Comparison of ENCODE assay signal across 13 cellular contexts in genomic region chr1:113786055-113786454, GRCh38. TPM values are rescaled to one million over a fixed set of nuclear protein-coding genes. Genes with fewer than 3 reads are reported as not detected.
DNase-seq lines count a peak whose midpoint lies in the region; ATAC-seq and TF ChIP-seq lines count a peak whose summit lies in the region.
"Had no signal": no experiment of that assay in that cellular context is flagged by ENCODE, and none has a peak within 500 bp of the region (broad histone marks: within the 10 kb centered on the region; RNA-seq: fewer than 3 reads in every experiment).

No MANE protein-coding gene starts in this region.

- H3K9me3 ChIP-seq in CD4-positive, alpha-beta T cell (ENCODE audit: control insufficient read depth, low read length) = no peaks in the 10 kb centered on the region
- no peaks in the 10 kb centered on the region for H3K9me3 ChIP-seq in HEK293 (ENCODE audit: control insufficient read depth, insufficient read depth, low read depth, low read length)
- H3K9me3 ChIP-seq in sigmoid colon = no peaks in the 10 kb centered on the region

- no peak for TF ChIP-seq EP300 in sigmoid colon (IDR thresholded peaks at IDR 0.05)

- no peak for TF ChIP-seq POLR2A in sigmoid colon (IDR thresholded peaks at IDR 0.05)

- H3K4me3 ChIP-seq in HEK293 (ENCODE audit: low read depth, low read length) = no peak overlapping the region
- no peak overlapping the region for H3K4me3 ChIP-seq in sigmoid colon

- DNase-seq in CD4-positive, alpha-beta T cell = no peak
- DNase-seq in left lobe of liver (ENCODE audit: low spot score) (no peak), sigmoid colon (no peak), HPDE6-E6E7 (ENCODE audit: extremely low spot score) (no peak), ecto neural progenitor cell (ENCODE audit: low spot score) (no peak), NCI-H2196 treated with DMSO at 0.1 percent for 48 hours (lab: John Stamatoyannopoulos, UW; ENCODE audit: unreplicated experiment) (no peak)
- DNase-seq: anterior cingulate cortex; effector CD8-positive, alpha-beta T cell; head of caudate nucleus; mesendoderm had no signal

- 36 to 73% methylated on average over 1 of the region's 1 CpG for WGBS in sigmoid colon, 2 donors

- H3K4me1 ChIP-seq in HEK293 (ENCODE audit: control insufficient read depth, insufficient read depth, low read length) = peaks cover 2% of the 10 kb centered on the region
- H3K4me1 ChIP-seq in sigmoid colon = peaks cover 0 to 58% (median 43%) of the 10 kb centered on the region in 4 donors

- peaks cover 56% of the 10 kb centered on the region for H3K4me1 Mint-ChIP-seq in CD4-positive, alpha-beta T cell (ENCODE audit: low read depth)

- no peak overlapping the region for H3K4me3 Mint-ChIP-seq in CD4-positive, alpha-beta T cell
- H3K4me3 Mint-ChIP-seq: CD14-positive monocyte had no signal

- no peak for ATAC-seq in CD4-positive, alpha-beta T cell (ENCODE audit: poor library complexity)
- ATAC-seq in SK-N-SH treated with all-trans-retinoic acid at 6 μM for 48 hours = peak; percentile 60
- peak; percentile 90 for ATAC-seq in left lobe of liver

- no peak for TF ChIP-seq CTCF in CD4-positive, alpha-beta T cell (IDR thresholded peaks at IDR 0.05)
- no peak for TF ChIP-seq CTCF in HEK293 (tag by site-specific recombination; IDR thresholded peaks at IDR 0.05)
- no peak for TF ChIP-seq CTCF in sigmoid colon (IDR thresholded peaks at IDR 0.05)

- H3K9me3 Mint-ChIP-seq in CD4-positive, alpha-beta T cell = no peaks in the 10 kb centered on the region
- H3K9me3 Mint-ChIP-seq: CD14-positive monocyte had no signal

- peak overlapping the region; percentile 72 for H3K27ac Mint-ChIP-seq in CD4-positive, alpha-beta T cell

- peaks cover 29% of the 10 kb centered on the region for H3K36me3 Mint-ChIP-seq in CD4-positive, alpha-beta T cell (ENCODE audit: low read depth)

- POLR2A ChIA-PET in CD4-positive, alpha-beta T cell (lab: Charles Lee) = interaction anchor here (0.7 to 4.0 kb wide), 3 partner anchors 19 to 26 kb away, joined by 4 to 59 read pairs (median 6); partner anchors contain the start of genes PHTF1 and RSBN1
- POLR2A ChIA-PET in HEK293 (lab: Yijun Ruan, JAX) = interaction anchor here (1.2 kb wide), 1 partner anchor 27 kb away, joined by 3 read pairs; the partner anchor contains the start of gene PHTF1

- CTCF ChIA-PET in CD4-positive, alpha-beta T cell (lab: Charles Lee) = interaction anchor here (1.3 to 1.5 kb wide), 3 partner anchors 9 to 713 kb away, joined by 3 to 4 read pairs (median 4); partner anchors contain the start of gene LRIG2
- CTCF ChIA-PET in HEK293 (lab: Yijun Ruan, JAX) = no interaction called here

- intact Hi-C loops in CD4-positive, alpha-beta T cell (cut with DNase I, micrococcal nuclease) = no loop called here
- intact Hi-C loops in sigmoid colon (cut with DNase I) = no loop called here

- H3K27me3 Mint-ChIP-seq in CD4-positive, alpha-beta T cell = no peaks in the 10 kb centered on the region

- H3K27me3 ChIP-seq in CD4-positive, alpha-beta T cell (ENCODE audit: control insufficient read depth, insufficient read depth, low read length) = no peaks in the 10 kb centered on the region
- no peaks in the 10 kb centered on the region for H3K27me3 ChIP-seq in sigmoid colon

- no peaks in the 10 kb centered on the region for H3K36me3 ChIP-seq in HEK293 (ENCODE audit: control insufficient read depth in 2 of 2, insufficient read depth in 1 of 2, low read length in 2 of 2)
- no peaks in the 10 kb centered on the region for H3K36me3 ChIP-seq in sigmoid colon

- no peak overlapping the region for H3K27ac ChIP-seq in CD4-positive, alpha-beta T cell (ENCODE audit: low read depth, low read length)
- H3K27ac ChIP-seq in HEK293 (ENCODE audit: extremely low read depth, low read depth, low read length) (no peak overlapping the region), sigmoid colon (no peak overlapping the region)

TF ChIP-seq in HEK293, 187 proteins besides CTCF, POLR2A, EP300 and RAD21 (continues in another document):
- TF ChIP-seq KLF8 (tag by site-specific recombination; IDR thresholded peaks at IDR 0.05) (no peak), ZNF19 (tag by site-specific recombination; IDR thresholded peaks at IDR 0.05; ENCODE audit: low read depth) (no peak), FEZF1 (tag by site-specific recombination; IDR thresholded peaks at IDR 0.05) (peak; percentile 40; the same call in 1 of the 2 replicates), TRIM28 (IDR thresholded peaks at IDR 0.05; ENCODE audit: borderline replicate concordance, low read length) (no peak), ZNF571 (tag by site-specific recombination; IDR thresholded peaks at IDR 0.05) (no peak), ZNF561 (tag by site-specific recombination; IDR thresholded peaks at IDR 0.05; ENCODE audit: borderline replicate concordance) (peak; percentile 95)
- TF ChIP-seq, protein P1, sequence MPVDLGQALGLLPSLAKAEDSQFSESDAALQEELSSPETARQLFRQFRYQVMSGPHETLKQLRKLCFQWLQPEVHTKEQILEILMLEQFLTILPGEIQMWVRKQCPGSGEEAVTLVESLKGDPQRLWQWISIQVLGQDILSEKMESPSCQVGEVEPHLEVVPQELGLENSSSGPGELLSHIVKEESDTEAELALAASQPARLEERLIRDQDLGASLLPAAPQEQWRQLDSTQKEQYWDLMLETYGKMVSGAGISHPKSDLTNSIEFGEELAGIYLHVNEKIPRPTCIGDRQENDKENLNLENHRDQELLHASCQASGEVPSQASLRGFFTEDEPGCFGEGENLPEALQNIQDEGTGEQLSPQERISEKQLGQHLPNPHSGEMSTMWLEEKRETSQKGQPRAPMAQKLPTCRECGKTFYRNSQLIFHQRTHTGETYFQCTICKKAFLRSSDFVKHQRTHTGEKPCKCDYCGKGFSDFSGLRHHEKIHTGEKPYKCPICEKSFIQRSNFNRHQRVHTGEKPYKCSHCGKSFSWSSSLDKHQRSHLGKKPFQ (tag by site-specific recombination; IDR thresholded peaks at IDR 0.05) = no peak
- TF ChIP-seq, protein P2, sequence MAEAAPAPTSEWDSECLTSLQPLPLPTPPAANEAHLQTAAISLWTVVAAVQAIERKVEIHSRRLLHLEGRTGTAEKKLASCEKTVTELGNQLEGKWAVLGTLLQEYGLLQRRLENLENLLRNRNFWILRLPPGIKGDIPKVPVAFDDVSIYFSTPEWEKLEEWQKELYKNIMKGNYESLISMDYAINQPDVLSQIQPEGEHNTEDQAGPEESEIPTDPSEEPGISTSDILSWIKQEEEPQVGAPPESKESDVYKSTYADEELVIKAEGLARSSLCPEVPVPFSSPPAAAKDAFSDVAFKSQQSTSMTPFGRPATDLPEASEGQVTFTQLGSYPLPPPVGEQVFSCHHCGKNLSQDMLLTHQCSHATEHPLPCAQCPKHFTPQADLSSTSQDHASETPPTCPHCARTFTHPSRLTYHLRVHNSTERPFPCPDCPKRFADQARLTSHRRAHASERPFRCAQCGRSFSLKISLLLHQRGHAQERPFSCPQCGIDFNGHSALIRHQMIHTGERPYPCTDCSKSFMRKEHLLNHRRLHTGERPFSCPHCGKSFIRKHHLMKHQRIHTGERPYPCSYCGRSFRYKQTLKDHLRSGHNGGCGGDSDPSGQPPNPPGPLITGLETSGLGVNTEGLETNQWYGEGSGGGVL (tag by site-specific recombination; IDR thresholded peaks at IDR 0.05) = peak; percentile 59

TF ChIP-seq in SK-N-SH treated with all-trans-retinoic acid at 6 μM for 48 hours, 23 proteins besides CTCF, POLR2A, EP300 and RAD21:
- TF ChIP-seq SNAI2 (CRISPR knock-in tag; IDR thresholded peaks at IDR 0.05) (no peak), ZFP30 (CRISPR knock-in tag; IDR thresholded peaks at IDR 0.05) (no peak), TCF4 (CRISPR knock-in tag; IDR thresholded peaks at IDR 0.05; ENCODE audit: borderline replicate concordance) (no peak), RARB (CRISPR knock-in tag; IDR thresholded peaks at IDR 0.05) (no peak), ESRRG (CRISPR knock-in tag; IDR thresholded peaks at IDR 0.05) (no peak), BACH2 (CRISPR knock-in tag; IDR thresholded peaks at IDR 0.05; ENCODE audit: borderline replicate concordance) (no peak), PPARA (CRISPR knock-in tag; IDR thresholded peaks at IDR 0.05; ENCODE audit: borderline replicate concordance) (no peak)
- TF ChIP-seq, protein P3, sequence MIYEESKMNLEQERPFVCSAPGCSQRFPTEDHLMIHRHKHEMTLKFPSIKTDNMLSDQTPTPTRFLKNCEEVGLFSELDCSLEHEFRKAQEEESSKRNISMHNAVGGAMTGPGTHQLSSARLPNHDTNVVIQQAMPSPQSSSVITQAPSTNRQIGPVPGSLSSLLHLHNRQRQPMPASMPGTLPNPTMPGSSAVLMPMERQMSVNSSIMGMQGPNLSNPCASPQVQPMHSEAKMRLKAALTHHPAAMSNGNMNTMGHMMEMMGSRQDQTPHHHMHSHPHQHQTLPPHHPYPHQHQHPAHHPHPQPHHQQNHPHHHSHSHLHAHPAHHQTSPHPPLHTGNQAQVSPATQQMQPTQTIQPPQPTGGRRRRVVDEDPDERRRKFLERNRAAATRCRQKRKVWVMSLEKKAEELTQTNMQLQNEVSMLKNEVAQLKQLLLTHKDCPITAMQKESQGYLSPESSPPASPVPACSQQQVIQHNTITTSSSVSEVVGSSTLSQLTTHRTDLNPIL (CRISPR knock-in tag; IDR thresholded peaks at IDR 0.05; ENCODE audit: low read depth) = no peak

RNA-seq across cellular contexts. Expression of gene RSBN1, which starts 26.2 kb away (rescaled TPM):
- 10 to 100 TPM; 44.2 to 44.6 TPM for total RNA-seq in CD4-positive, alpha-beta T cell
- total RNA-seq in left lobe of liver (5.7 TPM), sigmoid colon (10 to 100 TPM; 15.5 to 33.9 (median 22.9) TPM)
- 1 to 10 TPM; 5.4 to 8.3 (median 7.2) TPM for polyA plus RNA-seq in sigmoid colon

RNA-seq across cellular contexts. Expression of gene PHTF1, which starts 26.8 kb away (rescaled TPM):
- 1 to 10 TPM; 3.1 to 4.0 TPM for total RNA-seq in CD4-positive, alpha-beta T cell
- total RNA-seq in left lobe of liver = 6.5 TPM
- 10 to 100 TPM; 11.9 to 22.7 (median 14.4) TPM for total RNA-seq in sigmoid colon
- polyA plus RNA-seq in sigmoid colon = 1 to 10 TPM; 2.4 to 8.7 (median 4.2) TPM
